8 cellular contexts compared by ENCODE assay signal in the genomic region with DNA sequence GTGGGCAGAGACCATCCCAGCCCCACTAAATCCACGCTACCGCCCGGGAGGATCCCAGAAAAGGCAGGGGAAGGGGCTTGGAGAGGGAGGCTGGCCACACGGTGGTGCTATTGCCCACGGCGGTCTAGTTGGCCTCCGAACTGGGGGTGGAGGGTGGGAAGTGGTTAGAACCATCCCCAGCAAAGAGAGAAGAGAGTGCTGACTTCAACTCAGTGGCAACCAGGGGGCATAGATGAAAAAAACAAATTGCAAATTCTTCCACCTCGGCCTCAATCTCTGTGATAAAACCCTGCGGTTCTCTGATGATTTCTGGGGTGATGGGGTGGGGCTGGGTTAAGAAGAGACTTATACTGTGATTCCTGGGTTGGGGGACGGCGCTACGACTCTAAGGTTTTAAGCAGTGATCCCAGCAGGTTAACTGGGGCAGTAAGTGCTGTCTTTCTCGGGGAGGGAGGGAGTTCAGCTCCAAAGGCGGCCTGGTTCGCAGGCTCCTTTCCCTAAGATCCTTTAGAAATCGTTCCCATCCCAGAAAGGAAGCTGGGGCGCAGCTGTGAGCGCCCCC.
DNase-seq lines count a peak whose midpoint lies in the region; ATAC-seq and TF ChIP-seq lines count a peak whose summit lies in the region.

No MANE protein-coding gene starts in this region.

- peak overlapping the region; percentile 71 for H3K4me3 ChIP-seq in endocrine pancreas (ENCODE audit: control insufficient read depth, insufficient read depth, low read length)

- peak; percentile 91 for TF ChIP-seq CTCF in GM12874 (IDR thresholded peaks at IDR 0.05; ENCODE audit: insufficient read depth, low read depth, low read length)

- H3K9me3 ChIP-seq in endocrine pancreas (ENCODE audit: control insufficient read depth, low read length), result no peaks in the 10 kb centered on the region

- DNase-seq in NOMO-1 treated with dmso at 0.1 percent for 144 hours (lab: John Stamatoyannopoulos, UW; ENCODE audit: unreplicated experiment), result peak; percentile 86
- DNase-seq in activated CD8-positive, alpha-beta memory T cell treated with anti-CD3 and anti-CD28 coated beads, Interleukin-2, amount 50 U/mL, for 24 hours (ENCODE audit: extremely low read depth), result peak; percentile 63
- peak; percentile 58 to 62 for DNase-seq in memory B cell (ENCODE audit: low spot score in 2 of 2)
- DNase-seq in stimulated activated CD4-positive, alpha-beta T cell treated with anti-CD3 and anti-CD28 coated beads, TNF-alpha, amount 100 ng/mL, for 4 hours (ENCODE audit: low read depth in 3 of 3), result peak; percentile 70 to 75 (median 74)

- no peak overlapping the region for H3K27ac Mint-ChIP-seq in memory B cell

- H3K36me3 ChIP-seq in endocrine pancreas (ENCODE audit: control insufficient read depth, insufficient read depth, low read length), result no peaks in the 10 kb centered on the region

- peak overlapping the region; percentile 79 for H3K4me3 Mint-ChIP-seq in memory B cell

- H3K27me3 ChIP-seq in endocrine pancreas (ENCODE audit: control insufficient read depth, insufficient read depth, low read length), result no peaks in the 10 kb centered on the region

- no peaks in the 10 kb centered on the region for H3K36me3 Mint-ChIP-seq in memory B cell

- H3K4me1 ChIP-seq in endocrine pancreas (ENCODE audit: control insufficient read depth, insufficient read depth, low read length), result no peaks in the 10 kb centered on the region

- peaks cover 7% of the 10 kb centered on the region for H3K4me1 Mint-ChIP-seq in memory B cell

- ATAC-seq in HG03432 (IDR thresholded peaks at IDR 0.05; ENCODE audit: unreplicated experiment) (peak; percentile 44), memory B cell (ENCODE audit: low read depth) (peak; percentile 83), GM18873 (IDR thresholded peaks at IDR 0.05; ENCODE audit: low FRiP score, unreplicated experiment) (no peak)

- H3K9me3 Mint-ChIP-seq in memory B cell, result no peaks in the 10 kb centered on the region

- H3K9ac ChIP-seq in endocrine pancreas (ENCODE audit: control insufficient read depth, insufficient read depth, low read length), result peak overlapping the region; percentile 22

- peaks cover 9% of the 10 kb centered on the region for H3K27me3 Mint-ChIP-seq in memory B cell
